ENCODE assay signal across 8 cellular contexts in genomic region chr9:109119439-109120203, GRCh38. TPM values are rescaled to one million over a fixed set of nuclear protein-coding genes. Genes with fewer than 3 reads are reported as not detected.
A peak's percentile ranks its signal among the peaks of the same experiment; 100 is the strongest.
DNase-seq lines count a peak whose midpoint lies in the region; TF ChIP-seq lines count a peak whose summit lies in the region.

Gene TMEM245, minus strand, starts transcription at chr9:109119947. Its CDS starts 34 bp downstream, at chr9:109119913.

- H3K9me3 ChIP-seq in ES-I3 (ENCODE audit: control insufficient read depth, insufficient read depth, low read length) (no peaks in the 10 kb centered on the region), HAP-1 (no peaks in the 10 kb centered on the region), MM.1S (replicated peaks; ENCODE audit: insufficient read depth, low read length) (no peaks in the 10 kb centered on the region), stomach smooth muscle (ENCODE audit: control insufficient read depth in 2 of 2, low read length in 2 of 2) (no peaks in the 10 kb centered on the region)

- peaks cover 3% of the 10 kb centered on the region; the same call in 1 of the 2 replicates for H4K20me1 ChIP-seq in MM.1S (ENCODE audit: insufficient read depth, low read length)

- H3K4me1 Mint-ChIP-seq in neural crest cell: peaks cover 39% of the 10 kb centered on the region

- no peaks in the 10 kb centered on the region for H3K9me3 Mint-ChIP-seq in neural crest cell

- TF ChIP-seq CTCF in MM.1S (IDR thresholded peaks at IDR 0.05; ENCODE audit: low read length) (no peak), fibroblast of villous mesenchyme (IDR thresholded peaks at IDR 0.05; ENCODE audit: insufficient read depth, low read depth, low read length) (no peak), neural crest cell (conservative IDR thresholded peaks at IDR 0.05) (no peak)

- H3K27ac Mint-ChIP-seq in neural crest cell (ENCODE audit: unreplicated experiment): peak within 1 kb of the TSS; percentile 79

- DNase-seq in HAP-1 (ENCODE audit: low spot score in 2 of 2): peak; percentile 98 to 99
- DNase-seq in MM.1S: peak; percentile 98
- peak; percentile 92 for DNase-seq in SIG-M5 (lab: John Stamatoyannopoulos, UW)
- peak; percentile 79 for DNase-seq in activated gamma-delta T cell (lab: John Stamatoyannopoulos, UW)
- DNase-seq in fibroblast of villous mesenchyme (ENCODE audit: low read depth): peak; percentile 99
- peak; percentile 88 for DNase-seq in neural crest cell (ENCODE audit: low read depth, low spot score)

- in situ Hi-C loops in HAP-1 (cut with MboI; ENCODE audit: low sequenced_read_pairs): no loop called here

- H3K27me3 Mint-ChIP-seq in neural crest cell (ENCODE audit: low read depth): no peaks in the 10 kb centered on the region

- H3K9me2 ChIP-seq in MM.1S (replicated peaks; ENCODE audit: insufficient read depth, low read length): no peaks in the 10 kb centered on the region

- H3K4me3 Mint-ChIP-seq in neural crest cell: peak within 1 kb of the TSS; percentile 98

- H3K9ac ChIP-seq in ES-I3 (ENCODE audit: low read depth, low read length): peak within 1 kb of the TSS; percentile 89
- H3K9ac ChIP-seq in MM.1S (ENCODE audit: low read length): peak within 1 kb of the TSS; percentile 64
- peak within 1 kb of the TSS; percentile 63 to 84 for H3K9ac ChIP-seq in stomach smooth muscle (ENCODE audit: low read length in 2 of 2)

- H3K27me3 ChIP-seq in HAP-1 (ENCODE audit: low read depth) (no peaks in the 10 kb centered on the region), MM.1S (replicated peaks; ENCODE audit: insufficient read depth, low read length) (no peaks in the 10 kb centered on the region), stomach smooth muscle (ENCODE audit: control insufficient read depth in 1 of 2, insufficient read depth in 2 of 2, low read length in 2 of 2) (no peaks in the 10 kb centered on the region)

- peak within 1 kb of the TSS; percentile 76 for H3K4me3 ChIP-seq in HAP-1
- H3K4me3 ChIP-seq in MM.1S (ENCODE audit: low read length): peak within 1 kb of the TSS; percentile 89
- peak within 1 kb of the TSS; percentile 75 for H3K4me3 ChIP-seq in fibroblast of villous mesenchyme (ENCODE audit: low read depth, low read length)
- peak within 1 kb of the TSS; percentile 74 to 92 for H3K4me3 ChIP-seq in stomach smooth muscle (ENCODE audit: low read length in 2 of 2)

- H3F3A ChIP-seq in MM.1S (ENCODE audit: insufficient read depth, low read length): peaks cover 13% of the 10 kb centered on the region; the same call in 1 of the 2 replicates

- peak within 1 kb of the TSS; percentile 97 for H3K4me2 ChIP-seq in MM.1S (ENCODE audit: low read depth, low read length)

- peaks cover 49% of the 10 kb centered on the region for H3K79me2 ChIP-seq in MM.1S (ENCODE audit: low read length)

- peaks cover 2% of the 10 kb centered on the region for H3K36me3 Mint-ChIP-seq in neural crest cell (ENCODE audit: low read depth)

- H3K27ac ChIP-seq in MM.1S (ENCODE audit: low read length) (peak within 1 kb of the TSS; percentile 27; the same call in 1 of the 2 replicates), stomach smooth muscle (ENCODE audit: low read length) (peak within 1 kb of the TSS; percentile 66)

- peaks cover 20% of the 10 kb centered on the region for H3K4me1 ChIP-seq in ES-I3 (ENCODE audit: insufficient read depth, low read length)
- peaks cover 32% of the 10 kb centered on the region for H3K4me1 ChIP-seq in HAP-1
- peaks cover 29% of the 10 kb centered on the region for H3K4me1 ChIP-seq in MM.1S (ENCODE audit: low read length)
- H3K4me1 ChIP-seq in stomach smooth muscle (ENCODE audit: control insufficient read depth, insufficient read depth, low read length): peaks cover 29% of the 10 kb centered on the region

- peak within 1 kb of the TSS; percentile 85 for H2AFZ ChIP-seq in MM.1S (ENCODE audit: low read length)

- H3K36me3 ChIP-seq in ES-I3 (ENCODE audit: insufficient read depth, low read length): no peaks in the 10 kb centered on the region
- no peaks in the 10 kb centered on the region; the same call in none of the 2 replicates for H3K36me3 ChIP-seq in HAP-1 (replicated peaks)
- H3K36me3 ChIP-seq in MM.1S (replicated peaks; ENCODE audit: insufficient read depth, low read length): no peaks in the 10 kb centered on the region
- no peaks in the 10 kb centered on the region for H3K36me3 ChIP-seq in stomach smooth muscle (ENCODE audit: control insufficient read depth in 2 of 2, insufficient read depth in 2 of 2, low read length in 2 of 2)

RNA-seq across cellular contexts. Expression of gene TMEM245, which starts in this region (rescaled TPM):
- total RNA-seq in fibroblast of villous mesenchyme: 54.4 and 86.8 TPM in 2 replicates
- 38.7 and 42.7 TPM in 2 replicates for total RNA-seq in neural crest cell

Comparison
In these comparisons a context has a peak if more than half of its experiments do, and no peak if none do; other contexts are left out.
1. Peak in every context shown above with its lines: DNase-seq, H3K4me3 ChIP-seq and H3K27ac ChIP-seq.